8 cellular contexts compared by ENCODE assay signal in the genomic region with DNA sequence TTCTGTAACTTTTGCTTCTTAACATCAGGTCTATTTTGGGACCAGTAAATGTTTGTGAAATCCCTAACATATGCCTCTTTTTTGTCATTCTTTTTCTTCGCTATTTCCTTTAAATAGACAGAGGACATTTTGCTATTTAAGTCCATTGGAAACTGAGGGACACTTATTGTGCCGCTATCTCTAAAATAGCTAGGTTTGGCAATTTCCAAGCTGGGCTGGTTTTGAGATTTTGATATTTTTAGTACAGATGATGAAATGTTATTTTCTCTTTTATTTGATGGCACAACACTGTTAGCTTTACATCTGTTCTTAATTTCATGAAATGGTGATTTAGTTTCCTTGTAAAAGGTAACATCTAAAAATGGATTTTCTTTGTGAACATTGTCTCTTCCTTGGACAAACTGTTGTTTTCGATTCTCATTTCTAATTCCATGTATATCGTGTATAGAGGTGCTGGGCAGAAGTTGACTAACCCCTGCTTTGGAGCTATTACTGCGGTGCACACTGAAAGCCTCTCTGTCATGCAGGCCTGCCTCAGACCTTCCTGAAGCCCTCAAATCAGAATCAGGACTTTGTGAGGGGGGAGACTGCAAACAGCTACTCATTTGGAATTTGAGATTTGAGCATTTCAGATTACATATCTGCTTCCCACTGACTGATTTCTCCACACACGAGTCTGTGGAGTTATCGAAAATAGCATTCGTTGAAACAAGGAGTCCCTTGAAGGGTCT. TPM values are rescaled to one million over a fixed set of nuclear protein-coding genes. Genes with fewer than 3 reads are reported as not detected.
A peak's percentile ranks its signal among the peaks of the same experiment; 100 is the strongest.
DNase-seq lines count a peak whose midpoint lies in the region; ATAC-seq and TF ChIP-seq lines count a peak whose summit lies in the region.

No MANE protein-coding gene starts in this region.

- TF ChIP-seq CTCF in AG04449 (IDR thresholded peaks at IDR 0.05; ENCODE audit: insufficient read depth, low read length, missing control alignments) (no peak), MM.1S (IDR thresholded peaks at IDR 0.05; ENCODE audit: low read length) (no peak), foreskin fibroblast (IDR thresholded peaks at IDR 0.05; ENCODE audit: low read depth, low read length) (no peak)

- H3K4me3 ChIP-seq in AG04449 (ENCODE audit: low read depth, low read length) = peak overlapping the region; percentile 57
- peak overlapping the region; percentile 69 for H3K4me3 ChIP-seq in MM.1S (ENCODE audit: low read length)
- H3K4me3 ChIP-seq in foreskin fibroblast (ENCODE audit: low read depth in 1 of 2, low read length in 2 of 2) = peak overlapping the region; percentile 52 to 68
- peak overlapping the region; percentile 48 to 72 (median 64) for H3K4me3 ChIP-seq in skeletal muscle tissue (ENCODE audit: low read length in 3 of 3)

- H3K4me1 ChIP-seq in MM.1S (ENCODE audit: low read length) = peaks cover 7% of the 10 kb centered on the region; the same call in 1 of the 2 replicates
- peaks cover 0 to 6% (median 2%) of the 10 kb centered on the region in 3 donors for H3K4me1 ChIP-seq in skeletal muscle tissue (ENCODE audit: control insufficient read depth in 3 of 3, insufficient read depth in 3 of 3, low read length in 3 of 3)

- CTCF ChIA-PET in AG04449 (lab: Yijun Ruan, JAX) = no interaction called here

- no peaks in the 10 kb centered on the region for H3K36me3 ChIP-seq in MM.1S (replicated peaks; ENCODE audit: insufficient read depth, low read length)
- no peaks in the 10 kb centered on the region for H3K36me3 ChIP-seq in skeletal muscle tissue (ENCODE audit: control insufficient read depth in 3 of 3, insufficient read depth in 3 of 3, low read length in 3 of 3)

- POLR2A ChIA-PET in AG04449 (lab: Yijun Ruan, JAX) = no interaction called here

- H3F3A ChIP-seq in MM.1S (ENCODE audit: insufficient read depth, low read length) = no peaks in the 10 kb centered on the region

- no peaks in the 10 kb centered on the region for H3K9me2 ChIP-seq in MM.1S (replicated peaks; ENCODE audit: insufficient read depth, low read length)

- H4K20me1 ChIP-seq in MM.1S (ENCODE audit: insufficient read depth, low read length) = no peaks in the 10 kb centered on the region

- no peak for DNase-seq in AG04449 (ENCODE audit: low read depth, low spot score)
- no peak for DNase-seq in MM.1S
- no peak for DNase-seq in foreskin fibroblast
- DNase-seq in hepatic stellate cell (ENCODE audit: low spot score) = no peak
- DNase-seq in activated CD4-positive, alpha-beta T cell treated with anti-CD3 and anti-CD28 coated beads, Interleukin-2, amount 50 U/mL, for 48 hours = no peak
- no peak for DNase-seq in GOT3 (lab: John Stamatoyannopoulos, UW)

- no peaks in the 10 kb centered on the region for H3K9me3 ChIP-seq in MM.1S (replicated peaks; ENCODE audit: insufficient read depth, low read length)
- H3K9me3 ChIP-seq in skeletal muscle tissue (ENCODE audit: control insufficient read depth in 3 of 3, low read length in 3 of 3) = no peaks in the 10 kb centered on the region

- H3K9ac ChIP-seq in MM.1S (ENCODE audit: low read length) (peak overlapping the region; percentile 57; the same call in 1 of the 2 replicates), skeletal muscle tissue (ENCODE audit: low read depth in 1 of 3, low read length in 3 of 3) (peak overlapping the region; percentile 55 to 84 (median 79))

- H2AFZ ChIP-seq in MM.1S (ENCODE audit: low read length) = peak overlapping the region; percentile 90

- peak; percentile 30 for ATAC-seq in GM21529 (IDR thresholded peaks at IDR 0.05; ENCODE audit: unreplicated experiment)

- no peaks in the 10 kb centered on the region for H3K79me2 ChIP-seq in MM.1S (ENCODE audit: low read length)

- H3K27ac ChIP-seq in MM.1S (ENCODE audit: low read length) (no peak overlapping the region), skeletal muscle tissue (ENCODE audit: low read depth, low read length) (peak overlapping the region; percentile 88)

- peak overlapping the region; percentile 84 for H3K4me2 ChIP-seq in MM.1S (ENCODE audit: low read depth, low read length)

- no peaks in the 10 kb centered on the region for H3K27me3 ChIP-seq in MM.1S (replicated peaks; ENCODE audit: insufficient read depth, low read length)
- peaks cover 0 to 5% (median 0%) of the 10 kb centered on the region in 3 donors for H3K27me3 ChIP-seq in skeletal muscle tissue (ENCODE audit: control insufficient read depth in 3 of 3, insufficient read depth in 3 of 3, low read length in 3 of 3)

RNA-seq across cellular contexts. Expression of gene RAD51AP2, which starts 0.6 kb away (rescaled TPM):
- total RNA-seq in skeletal muscle tissue = not detected

RNA-seq across cellular contexts. Expression of gene VSNL1, which starts 22.9 kb away (rescaled TPM):
- 2.1 TPM for total RNA-seq in skeletal muscle tissue
